Comparison of ENCODE assay signal across 8 cellular contexts in the genomic region with DNA sequence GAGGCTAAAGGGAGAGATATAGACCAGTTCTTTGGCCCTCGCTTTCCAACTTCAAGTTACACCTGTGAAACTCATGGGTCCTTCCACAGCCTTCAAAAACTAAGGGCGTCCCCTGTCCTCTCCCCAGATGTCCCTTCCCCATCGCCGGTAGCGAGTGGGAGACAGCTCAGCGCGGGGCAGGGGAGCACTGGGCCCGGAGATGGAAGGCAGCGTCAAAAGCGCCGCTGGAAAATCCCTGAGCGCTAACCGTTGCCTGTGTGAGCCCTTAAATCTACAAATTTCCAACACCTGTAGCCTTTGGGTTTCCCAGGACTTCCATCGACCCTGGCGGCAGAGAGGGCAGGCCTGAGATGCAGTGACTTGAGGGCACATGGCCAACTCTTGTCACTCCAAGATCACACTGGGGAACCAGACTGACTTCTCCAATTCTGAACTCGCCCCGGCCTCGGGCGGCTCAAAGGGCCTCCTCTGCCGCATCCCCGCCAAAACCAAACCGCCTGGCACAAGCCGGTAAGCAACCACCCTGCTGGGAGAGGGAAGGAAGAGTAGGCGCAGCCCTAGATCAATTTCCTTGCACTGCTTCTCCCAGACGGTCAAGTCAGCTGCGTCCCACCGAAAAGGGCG. TPM values are rescaled to one million over a fixed set of nuclear protein-coding genes. Genes with fewer than 3 reads are reported as not detected.
DNase-seq lines count a peak whose midpoint lies in the region; ATAC-seq and TF ChIP-seq lines count a peak whose summit lies in the region.

No MANE protein-coding gene starts in this region.

- no peaks in the 10 kb centered on the region for H3K36me3 ChIP-seq in BLaER1

- peak overlapping the region; percentile 71 for H3K4me3 Mint-ChIP-seq in activated CD4-positive, alpha-beta memory T cell treated with anti-CD3 and anti-CD28 coated beads for 36 hours
- H3K4me3 Mint-ChIP-seq in natural killer cell treated with Interleukin-12 subunit alpha and Interleukin-12 subunit beta and Interleukin-15 and Interleukin-18, amount 100 ng/mL, for 72 hours, result peak overlapping the region; percentile 82

- no peak for TF ChIP-seq CTCF in fibroblast of mammary gland (conservative IDR thresholded peaks at IDR 0.05; ENCODE audit: control insufficient read depth, insufficient read depth, low read depth, low read length)

- peaks cover 62% of the 10 kb centered on the region for H3K27me3 ChIP-seq in BLaER1

- ATAC-seq in HG02884 (IDR thresholded peaks at IDR 0.05; ENCODE audit: unreplicated experiment) (peak; percentile 9), GM21723 (IDR thresholded peaks at IDR 0.05; ENCODE audit: unreplicated experiment) (no peak)
- ATAC-seq in natural killer cell treated with Interleukin-12 subunit alpha and Interleukin-12 subunit beta and Interleukin-15 and Interleukin-18, amount 100 ng/mL, for 72 hours, result no peak

- no peak overlapping the region for H3K27ac Mint-ChIP-seq in activated CD4-positive, alpha-beta memory T cell treated with anti-CD3 and anti-CD28 coated beads for 36 hours
- H3K27ac Mint-ChIP-seq in natural killer cell treated with Interleukin-12 subunit alpha and Interleukin-12 subunit beta and Interleukin-15 and Interleukin-18, amount 100 ng/mL, for 72 hours, result no peak overlapping the region

- H3K4me2 ChIP-seq in BLaER1, result peak overlapping the region; percentile 99

- peaks cover 45% of the 10 kb centered on the region for H3K27me3 Mint-ChIP-seq in activated CD4-positive, alpha-beta memory T cell treated with anti-CD3 and anti-CD28 coated beads for 36 hours
- peaks cover 23 to 35% of the 10 kb centered on the region in 2 donors for H3K27me3 Mint-ChIP-seq in natural killer cell treated with Interleukin-12 subunit alpha and Interleukin-12 subunit beta and Interleukin-15 and Interleukin-18, amount 100 ng/mL, for 72 hours

- peak overlapping the region; percentile 71 for H3K9ac ChIP-seq in BLaER1

- H3K27ac ChIP-seq in BLaER1, result no peak overlapping the region

- DNase-seq in activated CD4-positive, alpha-beta memory T cell treated with anti-CD3 and anti-CD28 coated beads for 36 hours, result peak; percentile 39
- DNase-seq in fibroblast of mammary gland (ENCODE audit: low read depth), result no peak
- DNase-seq in natural killer cell treated with Interleukin-12 subunit alpha and Interleukin-12 subunit beta and Interleukin-15 and Interleukin-18, amount 100 ng/mL, for 72 hours (ENCODE audit: low spot score), result no peak
- no peak for DNase-seq in stimulated activated naive CD4-positive, alpha-beta T cell treated with Interleukin-2 at 50 U/mL for 16 hours (lab: John Stamatoyannopoulos, UW)
- DNase-seq in mesenteric fat pad (ENCODE audit: low spot score), result no peak

- H3K4me3 ChIP-seq in BLaER1 (peak overlapping the region; percentile 74), fibroblast of mammary gland (ENCODE audit: control insufficient read depth, low read depth, low read length) (peak overlapping the region; percentile 49)

- POLR2A ChIA-PET in activated CD4-positive, alpha-beta memory T cell treated with anti-CD3 and anti-CD28 coated beads for 36 hours (lab: Charles Lee), result interaction anchor here (1.0 to 1.8 kb wide), 2 partner anchors 57 to 66 kb away, joined by 5 to 9 read pairs; no protein-coding TSS in a partner anchor

- no peaks in the 10 kb centered on the region for H3K9me3 ChIP-seq in BLaER1

- H4K20me1 ChIP-seq in BLaER1, result peaks cover 38% of the 10 kb centered on the region

- no peaks in the 10 kb centered on the region for H3K9me3 Mint-ChIP-seq in activated CD4-positive, alpha-beta memory T cell treated with anti-CD3 and anti-CD28 coated beads for 36 hours
- no peaks in the 10 kb centered on the region for H3K9me3 Mint-ChIP-seq in natural killer cell treated with Interleukin-12 subunit alpha and Interleukin-12 subunit beta and Interleukin-15 and Interleukin-18, amount 100 ng/mL, for 72 hours

- intact Hi-C loops in activated CD4-positive, alpha-beta memory T cell treated with anti-CD3 and anti-CD28 coated beads for 36 hours (cut with micrococcal nuclease), result loop anchor here (2.0 to 5.0 kb wide), 5 partner anchors 56 to 286 kb away; no protein-coding TSS in a partner anchor

- H3K4me1 Mint-ChIP-seq in activated CD4-positive, alpha-beta memory T cell treated with anti-CD3 and anti-CD28 coated beads for 36 hours (ENCODE audit: low read depth), result peaks cover 20% of the 10 kb centered on the region
- peaks cover 9 to 21% of the 10 kb centered on the region in 2 donors for H3K4me1 Mint-ChIP-seq in natural killer cell treated with Interleukin-12 subunit alpha and Interleukin-12 subunit beta and Interleukin-15 and Interleukin-18, amount 100 ng/mL, for 72 hours (ENCODE audit: low read depth in 2 of 2)

- H3K36me3 Mint-ChIP-seq in activated CD4-positive, alpha-beta memory T cell treated with anti-CD3 and anti-CD28 coated beads for 36 hours, result no peaks in the 10 kb centered on the region
- H3K36me3 Mint-ChIP-seq in natural killer cell treated with Interleukin-12 subunit alpha and Interleukin-12 subunit beta and Interleukin-15 and Interleukin-18, amount 100 ng/mL, for 72 hours, result peaks cover 4% of the 10 kb centered on the region

- CTCF ChIA-PET in activated CD4-positive, alpha-beta memory T cell treated with anti-CD3 and anti-CD28 coated beads for 36 hours (lab: Charles Lee), result no interaction called here

- H3K4me1 ChIP-seq in BLaER1, result peaks cover 36% of the 10 kb centered on the region

RNA-seq across cellular contexts. Expression of gene EPAS1, which starts 0.9 kb away (rescaled TPM):
- total RNA-seq in activated CD4-positive, alpha-beta memory T cell treated with anti-CD3 and anti-CD28 coated beads for 36 hours, result 10 to 100 TPM; 51.0 to 54.6 TPM
- 10 to 100 TPM in 1 of 2 donors, 1 to 10 TPM in 1; 7.5 to 84.7 TPM for total RNA-seq in natural killer cell treated with Interleukin-12 subunit alpha and Interleukin-12 subunit beta and Interleukin-15 and Interleukin-18, amount 100 ng/mL, for 72 hours
- 717 TPM for total RNA-seq in mesenteric fat pad
